In the genomic region with DNA sequence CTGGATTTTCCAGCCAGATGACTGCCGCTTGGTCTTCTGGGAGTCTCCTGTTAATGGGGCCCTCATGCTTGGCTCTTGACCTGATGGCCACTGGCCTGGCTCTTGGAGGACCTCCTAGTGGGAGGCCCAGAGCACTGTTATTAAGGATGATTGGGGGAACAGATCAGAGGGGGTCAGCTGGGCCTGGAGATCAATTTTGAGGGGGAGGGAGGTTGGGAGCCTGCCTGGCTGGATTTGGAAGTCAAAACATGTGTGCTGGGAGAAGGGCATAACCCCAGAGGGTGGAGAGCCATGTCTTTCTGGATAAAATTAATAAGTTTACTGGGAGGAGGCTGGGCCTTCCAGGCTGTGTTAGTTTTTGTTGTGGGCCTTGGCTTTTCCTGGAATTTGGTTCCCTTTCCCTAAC, we compare ENCODE assay signal across 10 cellular contexts. TPM values are rescaled to one million over a fixed set of nuclear protein-coding genes. Genes with fewer than 3 reads are reported as not detected.
DNase-seq lines count a peak whose midpoint lies in the region; ATAC-seq and TF ChIP-seq lines count a peak whose summit lies in the region.
"Had no signal": no experiment of that assay in that cellular context is flagged by ENCODE, and none has a peak within 500 bp of the region (broad histone marks: within the 10 kb centered on the region; RNA-seq: fewer than 3 reads in every experiment).

No MANE protein-coding gene starts in this region.

- H2AK5ac ChIP-seq in H9 (ENCODE audit: insufficient read length, low read length) = no peak overlapping the region

- H3K9me3 ChIP-seq in H9 (ENCODE audit: control insufficient read depth, low read depth, low read length) = no peaks in the 10 kb centered on the region
- no peaks in the 10 kb centered on the region for H3K9me3 ChIP-seq in right atrium auricular region
- no peaks in the 10 kb centered on the region for H3K9me3 ChIP-seq in skeletal muscle satellite cell (replicated peaks; ENCODE audit: low read length)

- H2BK12ac ChIP-seq in H9 (ENCODE audit: insufficient read length, low read depth, low read length) = no peak overlapping the region

- H2BK20ac ChIP-seq in H9 (ENCODE audit: low read depth, low read length, poor library complexity, severe bottlenecking) = no peak overlapping the region

- no peak overlapping the region for H3K56ac ChIP-seq in H9 (ENCODE audit: insufficient read length, low read depth, low read length)

- H3K27ac ChIP-seq in H9 (ENCODE audit: insufficient read length, low read depth, low read length) (no peak overlapping the region), right atrium auricular region (peak overlapping the region; percentile 90 to 94)

- H3K23ac ChIP-seq in H9 (ENCODE audit: insufficient read length, low read depth, low read length) = no peak overlapping the region

- H4K20me1 ChIP-seq in H9 (ENCODE audit: control insufficient read depth, insufficient read depth, insufficient read length) = no peaks in the 10 kb centered on the region

- H2AFZ ChIP-seq in H9 (ENCODE audit: low read length) = no peak overlapping the region

- no peak overlapping the region for H4K8ac ChIP-seq in H9 (replicated peaks; ENCODE audit: insufficient read length, low read depth, low read length)

- no peaks in the 10 kb centered on the region for H3K79me2 ChIP-seq in H9 (ENCODE audit: insufficient read depth, low read length)

- no peak overlapping the region for H3K18ac ChIP-seq in H9 (ENCODE audit: insufficient read length, low read depth, low read length)

- H3K27me3 ChIP-seq in H9 (ENCODE audit: insufficient read depth, low read length) = no peaks in the 10 kb centered on the region
- no peaks in the 10 kb centered on the region for H3K27me3 ChIP-seq in right atrium auricular region
- no peaks in the 10 kb centered on the region for H3K27me3 ChIP-seq in skeletal muscle satellite cell (ENCODE audit: control insufficient read depth, insufficient read depth, low read length)

- H4K5ac ChIP-seq in H9 (ENCODE audit: insufficient read length, low read depth, low read length) = no peak overlapping the region

- peaks cover 8 to 9% of the 10 kb centered on the region in 2 experiments; a peak in 4 of 5 replicates for H3K9me3 Mint-ChIP-seq in H9
- peaks cover 4% of the 10 kb centered on the region for H3K9me3 Mint-ChIP-seq in activated CD8-positive, alpha-beta T cell treated with anti-CD3 and anti-CD28 coated beads, Interleukin-2, amount 10 ng/mL, durations not matched to agents 7 days and 5 days (ENCODE audit: insufficient read depth)

- no peak overlapping the region for H3K4ac ChIP-seq in H9 (ENCODE audit: low read depth, low read length)

- no peak overlapping the region for H2BK15ac ChIP-seq in H9 (ENCODE audit: low read depth, low read length)

- peaks cover 2% of the 10 kb centered on the region; the same call in 1 of the 2 replicates for H3K27me3 Mint-ChIP-seq in H9 (ENCODE audit: low read depth)
- no peaks in the 10 kb centered on the region for H3K27me3 Mint-ChIP-seq in activated CD8-positive, alpha-beta T cell treated with anti-CD3 and anti-CD28 coated beads, Interleukin-2, amount 10 ng/mL, durations not matched to agents 7 days and 5 days (ENCODE audit: low read depth)

- no peak overlapping the region for H3K14ac ChIP-seq in H9 (ENCODE audit: insufficient read depth, low read length)

- H2BK5ac ChIP-seq in H9 (ENCODE audit: insufficient read length, low read length) = no peak overlapping the region

- ATAC-seq in activated CD8-positive, alpha-beta T cell treated with anti-CD3 and anti-CD28 coated beads, Interleukin-2, amount 10 ng/mL, durations not matched to agents 7 days and 5 days = no peak
- ATAC-seq in GM21723 (IDR thresholded peaks at IDR 0.05; ENCODE audit: unreplicated experiment) (no peak), HG03108 (IDR thresholded peaks at IDR 0.05; ENCODE audit: unreplicated experiment) (no peak)

- no peaks in the 10 kb centered on the region for H3K79me1 ChIP-seq in H9 (ENCODE audit: insufficient read depth, low read depth, low read length, poor library complexity, severe bottlenecking)

- POLR2A ChIA-PET in activated CD8-positive, alpha-beta T cell treated with anti-CD3 and anti-CD28 coated beads, Interleukin-2, amount 10 ng/mL, durations not matched to agents 7 days and 5 days (lab: Charles Lee) = no interaction called here

- no peaks in the 10 kb centered on the region for H3K36me3 ChIP-seq in right atrium auricular region
- no peaks in the 10 kb centered on the region for H3K36me3 ChIP-seq in skeletal muscle satellite cell (ENCODE audit: insufficient read depth, low read length)

- TF ChIP-seq CTCF in H9 (conservative IDR thresholded peaks at IDR 0.05) (no peak), right atrium auricular region (IDR thresholded peaks at IDR 0.05) (no peak)

- H3K9ac ChIP-seq in H9 (ENCODE audit: extremely low read depth, insufficient read length, low read length) (no peak overlapping the region), skeletal muscle satellite cell (ENCODE audit: low read depth, low read length) (no peak overlapping the region)

- no peak overlapping the region for H3K4me2 ChIP-seq in H9 (ENCODE audit: insufficient read depth, insufficient read length, low read length)
- peak overlapping the region; percentile 5 for H3K4me2 ChIP-seq in skeletal muscle satellite cell (ENCODE audit: low read length)

- H3T11ph ChIP-seq in H9 (ENCODE audit: low read length) = no peak overlapping the region

- H3K4me1 ChIP-seq in H9 (ENCODE audit: insufficient read depth, low read length) = 0 out of 2 replicates have a peak, but pooled peaks cover 4% of the 10 kb centered on the region
- peaks cover 0 to 28% of the 10 kb centered on the region in 2 donors for H3K4me1 ChIP-seq in right atrium auricular region
- peaks cover 16% of the 10 kb centered on the region for H3K4me1 ChIP-seq in skeletal muscle satellite cell (ENCODE audit: control insufficient read depth, insufficient read depth, low read length)

- DNase-seq in H9 = no peak
- no peak for DNase-seq in activated CD8-positive, alpha-beta T cell treated with anti-CD3 and anti-CD28 coated beads, Interleukin-2, amount 10 ng/mL, durations not matched to agents 7 days and 5 days
- DNase-seq in right atrium auricular region (ENCODE audit: low spot score) = no peak
- DNase-seq in KG1 (lab: John Stamatoyannopoulos, UW) = no peak
- DNase-seq in cerebellar cortex (ENCODE audit: low spot score) = no peak
- DNase-seq: activated effector memory CD4-positive, alpha-beta T cell treated with anti-CD3 and anti-CD28 coated beads, Interleukin-2, amount 50 U/mL, for 16 hours; NCI-H2029 had no signal

- no CpG with 5 or more reads among the region's 1 CpG for WGBS in H9 (ENCODE audit: extremely low coverage, insufficient read length, low lambda C conversion rate)

- H2BK120ac ChIP-seq in H9 (ENCODE audit: low read depth, low read length, poor library complexity, severe bottlenecking) = no peak overlapping the region

- peaks cover 2% of the 10 kb centered on the region for H3K23me2 ChIP-seq in H9 (ENCODE audit: insufficient read length, low read depth, low read length, poor library complexity, severe bottlenecking)

- H3K36me3 Mint-ChIP-seq in H9 (ENCODE audit: insufficient read depth in 1 of 3, low read depth in 3 of 3) = peaks cover 10 to 31% (median 12%) of the 10 kb centered on the region in 3 experiments
- peaks cover 10% of the 10 kb centered on the region for H3K36me3 Mint-ChIP-seq in activated CD8-positive, alpha-beta T cell treated with anti-CD3 and anti-CD28 coated beads, Interleukin-2, amount 10 ng/mL, durations not matched to agents 7 days and 5 days (ENCODE audit: low read depth)

- CTCF ChIA-PET in activated CD8-positive, alpha-beta T cell treated with anti-CD3 and anti-CD28 coated beads, Interleukin-2, amount 10 ng/mL, durations not matched to agents 7 days and 5 days (lab: Charles Lee) = interaction anchor here (0.9 kb wide), 1 partner anchor 24 kb away, joined by 3 read pairs; no protein-coding TSS in a partner anchor

- H3K4me3 Mint-ChIP-seq in H9 = peak overlapping the region; percentile 77 to 82; a peak in 4 of 5 replicates
- peak overlapping the region; percentile 88 for H3K4me3 Mint-ChIP-seq in activated CD8-positive, alpha-beta T cell treated with anti-CD3 and anti-CD28 coated beads, Interleukin-2, amount 10 ng/mL, durations not matched to agents 7 days and 5 days

- H3K4me3 ChIP-seq in right atrium auricular region (no peak overlapping the region), skeletal muscle satellite cell (ENCODE audit: low read length) (no peak overlapping the region)

- peaks cover 15 to 23% of the 10 kb centered on the region in 2 experiments for H3K4me1 Mint-ChIP-seq in H9
- peaks cover 22% of the 10 kb centered on the region for H3K4me1 Mint-ChIP-seq in activated CD8-positive, alpha-beta T cell treated with anti-CD3 and anti-CD28 coated beads, Interleukin-2, amount 10 ng/mL, durations not matched to agents 7 days and 5 days (ENCODE audit: low read depth)

- H4K91ac ChIP-seq in H9 (ENCODE audit: insufficient read length, low read depth, low read length) = no peak overlapping the region

- peak overlapping the region in 2 of 3 experiments; percentile 3 to 75; a peak in 3 of 7 replicates for H3K27ac Mint-ChIP-seq in H9
- peak overlapping the region; percentile 90 for H3K27ac Mint-ChIP-seq in activated CD8-positive, alpha-beta T cell treated with anti-CD3 and anti-CD28 coated beads, Interleukin-2, amount 10 ng/mL, durations not matched to agents 7 days and 5 days

RNA-seq across cellular contexts. Expression of gene FGGY, which starts 1.3 kb away (rescaled TPM):
- total RNA-seq in H9 (2021) (10.6 and 14.6 TPM in 2 replicates), right atrium auricular region (10 to 100 TPM; 16.0 to 21.8 TPM)
- 1 to 10 TPM; 8.5 to 9.4 TPM for total RNA-seq in activated CD8-positive, alpha-beta T cell treated with anti-CD3 and anti-CD28 coated beads, Interleukin-2, amount 10 ng/mL, durations not matched to agents 7 days and 5 days
- total RNA-seq in skeletal muscle satellite cell (2012; rRNA removed) = 14.2 and 14.7 TPM in 2 replicates
